Comparison of ENCODE assay signal across 1 cellular context in the genomic region with DNA sequence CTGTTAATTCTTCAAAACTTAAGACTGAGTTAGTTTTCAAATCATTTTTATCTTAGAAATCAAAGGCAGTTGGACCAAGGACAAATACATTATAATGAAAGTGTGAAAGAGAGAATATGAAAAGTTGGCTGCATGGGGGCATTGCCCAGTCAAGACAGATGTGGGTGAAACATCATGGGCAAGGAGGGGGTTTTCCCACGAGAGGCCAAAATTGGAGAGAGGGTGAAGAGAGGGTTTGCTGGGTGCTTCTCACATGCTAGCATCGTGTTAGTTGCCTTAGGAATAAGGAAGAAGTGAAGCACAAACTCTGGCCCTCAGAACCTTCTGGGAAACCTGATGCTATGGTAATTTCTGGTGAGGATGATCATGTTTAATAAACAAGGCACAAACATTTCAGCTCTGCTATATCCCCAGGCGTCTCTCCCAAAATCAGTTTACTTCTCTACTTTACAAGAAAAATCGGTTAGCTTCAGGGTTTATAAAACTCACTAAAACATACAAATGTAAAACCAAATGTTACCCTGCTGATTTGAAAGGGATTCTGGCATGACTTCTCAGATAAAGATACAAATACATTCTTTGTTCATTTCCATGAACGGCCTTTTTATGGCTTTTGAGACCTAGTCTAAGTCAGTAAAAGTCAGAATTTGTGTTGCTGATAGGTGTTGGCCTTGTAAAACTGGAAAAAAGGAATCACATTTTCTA.
TF ChIP-seq lines count a peak whose summit lies in the region.

No MANE protein-coding gene starts in this region.

TF ChIP-seq in IMR-90, 13 proteins besides CTCF, POLR2A, EP300 and RAD21 (continued from another document):
- TF ChIP-seq, protein P1, sequence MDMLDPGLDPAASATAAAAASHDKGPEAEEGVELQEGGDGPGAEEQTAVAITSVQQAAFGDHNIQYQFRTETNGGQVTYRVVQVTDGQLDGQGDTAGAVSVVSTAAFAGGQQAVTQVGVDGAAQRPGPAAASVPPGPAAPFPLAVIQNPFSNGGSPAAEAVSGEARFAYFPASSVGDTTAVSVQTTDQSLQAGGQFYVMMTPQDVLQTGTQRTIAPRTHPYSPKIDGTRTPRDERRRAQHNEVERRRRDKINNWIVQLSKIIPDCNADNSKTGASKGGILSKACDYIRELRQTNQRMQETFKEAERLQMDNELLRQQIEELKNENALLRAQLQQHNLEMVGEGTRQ (IDR thresholded peaks at IDR 0.05; ENCODE audit: low read depth, low read length) = no peak
- TF ChIP-seq MXI1 (IDR thresholded peaks at IDR 0.05; ENCODE audit: borderline replicate concordance, low read depth, low read length) (no peak), NFE2L2 (IDR thresholded peaks at IDR 0.05; ENCODE audit: low read depth, low read length) (no peak), ELK1 (IDR thresholded peaks at IDR 0.05; ENCODE audit: borderline replicate concordance, low read depth, low read length) (no peak), CEBPB (IDR thresholded peaks at IDR 0.05; ENCODE audit: low read depth, low read length) (no peak), BHLHE40 (IDR thresholded peaks at IDR 0.05; ENCODE audit: low read depth, low read length) (no peak), FOS (IDR thresholded peaks at IDR 0.05; ENCODE audit: low read depth, low read length) (no peak), RCOR1 (IDR thresholded peaks at IDR 0.05; ENCODE audit: insufficient replicate concordance, low read length) (no peak), MAZ (IDR thresholded peaks at IDR 0.05; ENCODE audit: borderline replicate concordance, low read depth, low read length) (no peak), RFX5 (IDR thresholded peaks at IDR 0.05; ENCODE audit: low read depth, low read length) (no peak)
TF ChIP-seq in IMR-90: peak in this region for 0.
